Comparison of ENCODE assay signal across 1 cellular context in genomic region chr15:74291101-74292071, GRCh38.
TF ChIP-seq lines count a peak whose summit lies in the region.

No MANE protein-coding gene starts in this region.

TF ChIP-seq in HepG2, 621 proteins besides CTCF, POLR2A, EP300 and RAD21 (continued from another document and continues in another):
- TF ChIP-seq, protein P1, sequence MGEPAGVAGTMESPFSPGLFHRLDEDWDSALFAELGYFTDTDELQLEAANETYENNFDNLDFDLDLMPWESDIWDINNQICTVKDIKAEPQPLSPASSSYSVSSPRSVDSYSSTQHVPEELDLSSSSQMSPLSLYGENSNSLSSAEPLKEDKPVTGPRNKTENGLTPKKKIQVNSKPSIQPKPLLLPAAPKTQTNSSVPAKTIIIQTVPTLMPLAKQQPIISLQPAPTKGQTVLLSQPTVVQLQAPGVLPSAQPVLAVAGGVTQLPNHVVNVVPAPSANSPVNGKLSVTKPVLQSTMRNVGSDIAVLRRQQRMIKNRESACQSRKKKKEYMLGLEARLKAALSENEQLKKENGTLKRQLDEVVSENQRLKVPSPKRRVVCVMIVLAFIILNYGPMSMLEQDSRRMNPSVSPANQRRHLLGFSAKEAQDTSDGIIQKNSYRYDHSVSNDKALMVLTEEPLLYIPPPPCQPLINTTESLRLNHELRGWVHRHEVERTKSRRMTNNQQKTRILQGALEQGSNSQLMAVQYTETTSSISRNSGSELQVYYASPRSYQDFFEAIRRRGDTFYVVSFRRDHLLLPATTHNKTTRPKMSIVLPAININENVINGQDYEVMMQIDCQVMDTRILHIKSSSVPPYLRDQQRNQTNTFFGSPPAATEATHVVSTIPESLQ (CRISPR knock-in tag; conservative IDR thresholded peaks at IDR 0.05): peak; percentile 96; the same call in 1 of the 2 replicates
- TF ChIP-seq ZHX2 (IDR thresholded peaks at IDR 0.05; ENCODE audit: low read depth): no peak
- TF ChIP-seq ZHX2 (CRISPR knock-in tag; IDR thresholded peaks at IDR 0.05; ENCODE audit: borderline replicate concordance): peak; percentile 94
- peak; percentile 97 for TF ChIP-seq NFKB2 (CRISPR knock-in tag; IDR thresholded peaks at IDR 0.05; ENCODE audit: borderline replicate concordance)
- peak; percentile 93 for TF ChIP-seq BRCA1 (CRISPR knock-in tag; IDR thresholded peaks at IDR 0.05)
- TF ChIP-seq KAT7 (CRISPR knock-in tag; IDR thresholded peaks at IDR 0.05; ENCODE audit: borderline replicate concordance): no peak
- TF ChIP-seq ZNF441 (CRISPR knock-in tag; IDR thresholded peaks at IDR 0.05; ENCODE audit: borderline replicate concordance): peak; percentile 89
- TF ChIP-seq ZNF547 (CRISPR knock-in tag; IDR thresholded peaks at IDR 0.05): no peak
- no peak for TF ChIP-seq CC2D1A (CRISPR knock-in tag; IDR thresholded peaks at IDR 0.05)
- TF ChIP-seq ZBED4 (CRISPR knock-in tag; IDR thresholded peaks at IDR 0.05; ENCODE audit: borderline replicate concordance): peak; percentile 78
- TF ChIP-seq NFRKB (IDR thresholded peaks at IDR 0.05): no peak
- TF ChIP-seq ZSCAN31 (CRISPR knock-in tag; IDR thresholded peaks at IDR 0.05; ENCODE audit: low read depth): peak; percentile 67; the same call in 1 of the 2 replicates
- TF ChIP-seq, protein P2, sequence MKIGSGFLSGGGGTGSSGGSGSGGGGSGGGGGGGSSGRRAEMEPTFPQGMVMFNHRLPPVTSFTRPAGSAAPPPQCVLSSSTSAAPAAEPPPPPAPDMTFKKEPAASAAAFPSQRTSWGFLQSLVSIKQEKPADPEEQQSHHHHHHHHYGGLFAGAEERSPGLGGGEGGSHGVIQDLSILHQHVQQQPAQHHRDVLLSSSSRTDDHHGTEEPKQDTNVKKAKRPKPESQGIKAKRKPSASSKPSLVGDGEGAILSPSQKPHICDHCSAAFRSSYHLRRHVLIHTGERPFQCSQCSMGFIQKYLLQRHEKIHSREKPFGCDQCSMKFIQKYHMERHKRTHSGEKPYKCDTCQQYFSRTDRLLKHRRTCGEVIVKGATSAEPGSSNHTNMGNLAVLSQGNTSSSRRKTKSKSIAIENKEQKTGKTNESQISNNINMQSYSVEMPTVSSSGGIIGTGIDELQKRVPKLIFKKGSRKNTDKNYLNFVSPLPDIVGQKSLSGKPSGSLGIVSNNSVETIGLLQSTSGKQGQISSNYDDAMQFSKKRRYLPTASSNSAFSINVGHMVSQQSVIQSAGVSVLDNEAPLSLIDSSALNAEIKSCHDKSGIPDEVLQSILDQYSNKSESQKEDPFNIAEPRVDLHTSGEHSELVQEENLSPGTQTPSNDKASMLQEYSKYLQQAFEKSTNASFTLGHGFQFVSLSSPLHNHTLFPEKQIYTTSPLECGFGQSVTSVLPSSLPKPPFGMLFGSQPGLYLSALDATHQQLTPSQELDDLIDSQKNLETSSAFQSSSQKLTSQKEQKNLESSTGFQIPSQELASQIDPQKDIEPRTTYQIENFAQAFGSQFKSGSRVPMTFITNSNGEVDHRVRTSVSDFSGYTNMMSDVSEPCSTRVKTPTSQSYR (CRISPR knock-in tag; IDR thresholded peaks at IDR 0.05; ENCODE audit: borderline replicate concordance): peak; percentile 61; the same call in 1 of the 2 replicates
- TF ChIP-seq ONECUT2 (CRISPR knock-in tag; IDR thresholded peaks at IDR 0.05): peak; percentile 70; the same call in 1 of the 2 replicates
- TF ChIP-seq, protein P3, sequence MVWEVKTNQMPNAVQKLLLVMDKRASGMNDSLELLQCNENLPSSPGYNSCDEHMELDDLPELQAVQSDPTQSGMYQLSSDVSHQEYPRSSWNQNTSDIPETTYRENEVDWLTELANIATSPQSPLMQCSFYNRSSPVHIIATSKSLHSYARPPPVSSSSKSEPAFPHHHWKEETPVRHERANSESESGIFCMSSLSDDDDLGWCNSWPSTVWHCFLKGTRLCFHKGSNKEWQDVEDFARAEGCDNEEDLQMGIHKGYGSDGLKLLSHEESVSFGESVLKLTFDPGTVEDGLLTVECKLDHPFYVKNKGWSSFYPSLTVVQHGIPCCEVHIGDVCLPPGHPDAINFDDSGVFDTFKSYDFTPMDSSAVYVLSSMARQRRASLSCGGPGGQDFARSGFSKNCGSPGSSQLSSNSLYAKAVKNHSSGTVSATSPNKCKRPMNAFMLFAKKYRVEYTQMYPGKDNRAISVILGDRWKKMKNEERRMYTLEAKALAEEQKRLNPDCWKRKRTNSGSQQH (CRISPR knock-in tag; IDR thresholded peaks at IDR 0.05; ENCODE audit: low read depth): peak; percentile 87; the same call in 1 of the 2 replicates
- TF ChIP-seq MEIS1 (CRISPR knock-in tag; IDR thresholded peaks at IDR 0.05; ENCODE audit: borderline replicate concordance): no peak
- peak; percentile 75; the same call in 1 of the 2 replicates for TF ChIP-seq FOXM1 (CRISPR knock-in tag; IDR thresholded peaks at IDR 0.05)
- TF ChIP-seq THAP7 (CRISPR knock-in tag; IDR thresholded peaks at IDR 0.05): no peak
- no peak for TF ChIP-seq NR2F6 (IDR thresholded peaks at IDR 0.05)
- TF ChIP-seq NR2F6 (CRISPR knock-in tag; IDR thresholded peaks at IDR 0.05): peak; percentile 24; the same call in 1 of the 2 replicates
- TF ChIP-seq POLR2AphosphoS2 (IDR thresholded peaks at IDR 0.05; ENCODE audit: low read depth, low read length): no peak
- no peak for TF ChIP-seq ZNF569 (CRISPR knock-in tag; IDR thresholded peaks at IDR 0.05; ENCODE audit: borderline replicate concordance)
- TF ChIP-seq KDM5B (CRISPR knock-in tag; IDR thresholded peaks at IDR 0.05; ENCODE audit: borderline replicate concordance): peak; percentile 78; the same call in 1 of the 2 replicates
- TF ChIP-seq NAIF1 (CRISPR knock-in tag; IDR thresholded peaks at IDR 0.05; ENCODE audit: borderline replicate concordance): no peak; the same call in 1 of the 2 replicates
- peak; percentile 31; the same call in 1 of the 2 replicates for TF ChIP-seq NFYC (CRISPR knock-in tag; IDR thresholded peaks at IDR 0.05)
- TF ChIP-seq MXD4 (CRISPR knock-in tag; IDR thresholded peaks at IDR 0.05): peak; percentile 42; the same call in 1 of the 2 replicates
- TF ChIP-seq ZBTB49 (CRISPR knock-in tag; IDR thresholded peaks at IDR 0.05; ENCODE audit: borderline replicate concordance): 0 out of 2 replicates have a peak, but pooled peaks have one; percentile 88
- 0 out of 2 replicates have a peak, but pooled peaks have one; percentile 70 for TF ChIP-seq ZNF205 (CRISPR knock-in tag; IDR thresholded peaks at IDR 0.05)
- TF ChIP-seq EEA1 (CRISPR knock-in tag; IDR thresholded peaks at IDR 0.05; ENCODE audit: borderline replicate concordance): 0 out of 2 replicates have a peak, but pooled peaks have one; percentile 53
- TF ChIP-seq ZFP41 (CRISPR knock-in tag; IDR thresholded peaks at IDR 0.05; ENCODE audit: borderline replicate concordance): no peak
- TF ChIP-seq ZBTB33 (CRISPR knock-in tag; IDR thresholded peaks at IDR 0.05): no peak
- TF ChIP-seq ASH2L (IDR thresholded peaks at IDR 0.05; ENCODE audit: insufficient read length, low read depth, low read length): no peak
- TF ChIP-seq POGZ (CRISPR knock-in tag; IDR thresholded peaks at IDR 0.05): no peak
